In the genomic region with DNA sequence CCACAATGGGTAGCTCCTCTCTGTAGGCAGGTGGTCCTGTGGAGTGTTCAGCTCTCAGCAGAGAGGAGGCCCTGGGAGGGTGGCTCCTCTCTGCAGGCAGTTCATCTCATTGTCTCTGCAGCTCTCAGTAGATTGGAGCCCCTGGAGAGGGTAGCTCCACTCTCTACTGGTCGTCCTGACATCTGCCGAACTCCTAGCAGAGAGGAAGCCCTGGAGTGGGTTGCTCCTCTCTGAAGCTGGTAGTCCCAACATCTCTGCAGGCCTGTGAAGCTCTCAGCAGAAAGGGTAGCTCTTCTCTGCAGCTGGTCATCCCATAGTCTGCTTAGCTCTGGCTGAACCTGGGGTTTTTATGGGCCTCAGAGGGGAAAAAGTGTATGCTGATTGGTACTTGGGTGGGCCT, we compare ENCODE assay signal across 27 cellular contexts. TPM values are rescaled to one million over a fixed set of nuclear protein-coding genes. Genes with fewer than 3 reads are reported as not detected.
A peak's percentile ranks its signal among the peaks of the same experiment; 100 is the strongest.
DNase-seq lines count a peak whose midpoint lies in the region; ATAC-seq, FAIRE-seq and TF ChIP-seq lines count a peak whose summit lies in the region.
"Had no signal": no experiment of that assay in that cellular context is flagged by ENCODE, and none has a peak within 500 bp of the region (broad histone marks: within the 10 kb centered on the region; RNA-seq: fewer than 3 reads in every experiment).

No MANE protein-coding gene starts in this region.

- no peaks in the 10 kb centered on the region for H3K27me3 ChIP-seq in K562 (ENCODE audit: control insufficient read depth in 2 of 2, insufficient read depth in 2 of 2, low read length in 2 of 2)
- H3K27me3 ChIP-seq: BE2C, BLaER1 had no signal

- H3K79me2 ChIP-seq in OCI-LY7 (ENCODE audit: insufficient read depth, low read depth, low read length) (no peaks in the 10 kb centered on the region), K562 (ENCODE audit: control insufficient read depth, insufficient read depth, low read length) (no peaks in the 10 kb centered on the region)

- H3K9me1 ChIP-seq in K562 (ENCODE audit: control insufficient read depth, insufficient read depth, low read length) = no peaks in the 10 kb centered on the region

- WGBS in K562 (ENCODE audit: insufficient coverage, low coverage, missing lambda C conversion rate) = 0% methylated on average over 1 of the region's 2 CpGs

- H3K4me2 ChIP-seq in OCI-LY7 (ENCODE audit: low read length) = no peak overlapping the region
- no peak overlapping the region for H3K4me2 ChIP-seq in K562 (ENCODE audit: insufficient read depth, low read length)
- H3K4me2 ChIP-seq: BLaER1 had no signal

- FAIRE-seq in K562 (lab: Jason Lieb, UNC) = no peak
- FAIRE-seq: A204.1, GM12878, GM19239 had no signal

- CTCF ChIA-PET in HEK293 (lab: Yijun Ruan, JAX) (no interaction called here), OCI-LY7 (lab: Charles Lee; ENCODE audit: unreplicated experiment) (interaction anchor here (0.7 kb wide), 1 partner anchor 1795 kb away, joined by 3 read pairs; no protein-coding TSS in a partner anchor), K562 (lab: Yijun Ruan, JAX; ENCODE audit: low intra/inter-chr PET ratio) (no interaction called here)

- BruUV-seq in OCI-LY7 (replicated peaks; lab: Mats Ljungman, UMichigan) (no TSS peak), K562 (replicated peaks; lab: Mats Ljungman, UMichigan) (no TSS peak)

- DNase-seq in OCI-LY7 (ENCODE audit: low spot score) (peak; percentile 16), K562 (ENCODE audit: extremely low read depth in 1 of 4, low spot score in 3 of 4) (no peak), mucosa of gallbladder (ENCODE audit: low spot score) (no peak)
- DNase-seq: 8988T; ACHN; BE2C; C1 segment of cervical spinal cord; CD4-positive, alpha-beta memory T cell; CD4-positive, CD25-positive, alpha-beta regulatory T cell; CD8-positive, alpha-beta memory T cell; COR-L47; DMS 273 treated with DMSO at 0.1 percent for 48 hours; DMS153; DMS53; DMS79; DND-41; EL; GDM1 had no signal

- TF ChIP-seq POLR2A in K562 (conservative IDR thresholded peaks at IDR 0.05) = no peak

- H3K9me2 ChIP-seq in OCI-LY7 (ENCODE audit: insufficient read depth, low read length) = no peaks in the 10 kb centered on the region

- TF ChIP-seq RAD21 in K562 (CRISPR knock-in tag; conservative IDR thresholded peaks at IDR 0.05 in 1 of 2, IDR thresholded peaks at IDR 0.05 in 1 of 2) = no peak

- no peaks in the 10 kb centered on the region for H3K36me3 ChIP-seq in HEK293 (ENCODE audit: control insufficient read depth in 2 of 2, insufficient read depth in 1 of 2, low read length in 2 of 2)
- no peaks in the 10 kb centered on the region; the same call in 1 of the 2 replicates for H3K36me3 ChIP-seq in OCI-LY7 (ENCODE audit: insufficient read depth, low read length)
- no peaks in the 10 kb centered on the region for H3K36me3 ChIP-seq in K562 (ENCODE audit: control insufficient read depth, insufficient read depth, low read length)
- H3K36me3 ChIP-seq: BE2C had no signal

- H3K4me3 ChIP-seq in HEK293 (ENCODE audit: low read depth, low read length) = no peak overlapping the region
- H3K4me3 ChIP-seq in OCI-LY7 (ENCODE audit: low read depth, low read length, poor library complexity, severe bottlenecking) = no peak overlapping the region
- no peak overlapping the region for H3K4me3 ChIP-seq in K562
- H3K4me3 ChIP-seq: BLaER1, GM12878 had no signal

- in situ Hi-C loops in K562 (cut with MboI) = loop anchor here (25.0 kb wide), 1 partner anchor 435 kb away; no protein-coding TSS in a partner anchor

- H4K20me1 ChIP-seq in OCI-LY7 (ENCODE audit: insufficient read depth, low read length) (no peaks in the 10 kb centered on the region), K562 (replicated peaks; ENCODE audit: control insufficient read depth, insufficient read depth, low read length) (no peaks in the 10 kb centered on the region)
- H4K20me1 ChIP-seq: BLaER1 had no signal

- TF ChIP-seq EP300 in K562 (IDR thresholded peaks at IDR 0.05; ENCODE audit: low read length) = no peak

- intact Hi-C loops in OCI-LY7 (cut with micrococcal nuclease; ENCODE audit: unreplicated experiment) (no loop called here), K562 (cut with micrococcal nuclease) (no loop called here)

- H3K27ac ChIP-seq in HEK293 (ENCODE audit: extremely low read depth, low read depth, low read length) (no peak overlapping the region), OCI-LY7 (ENCODE audit: low read depth, low read length, poor library complexity, severe bottlenecking) (no peak overlapping the region), K562 (ENCODE audit: extremely low read depth, low read depth, low read length) (no peak overlapping the region)
- H3K27ac ChIP-seq: BLaER1 had no signal

- no peak overlapping the region for H3K9ac ChIP-seq in K562 (ENCODE audit: insufficient read depth in 1 of 2, low read depth in 2 of 2, low read length in 2 of 2)
- H3K9ac ChIP-seq: BLaER1 had no signal

- no peak overlapping the region for H2AFZ ChIP-seq in OCI-LY7 (ENCODE audit: low read length)
- H2AFZ ChIP-seq in K562 (ENCODE audit: low read depth, low read length) = no peak overlapping the region

- H3K4me1 ChIP-seq in HEK293 (ENCODE audit: control insufficient read depth, insufficient read depth, low read length) (no peaks in the 10 kb centered on the region), OCI-LY7 (ENCODE audit: insufficient read depth, low read length, poor library complexity, severe bottlenecking) (no peaks in the 10 kb centered on the region), K562 (replicated peaks in 1 of 2; ENCODE audit: control insufficient read depth in 2 of 2, insufficient read depth in 2 of 2, low read length in 2 of 2) (0 out of 5 replicates have a peak, but pooled peaks cover 0 to 3% of the 10 kb centered on the region in 2 experiments)
- H3K4me1 ChIP-seq: BE2C, BLaER1 had no signal

- no peaks in the 10 kb centered on the region for H3K9me3 ChIP-seq in HEK293 (ENCODE audit: control insufficient read depth, insufficient read depth, low read depth, low read length)
- peaks cover 14% of the 10 kb centered on the region for H3K9me3 ChIP-seq in OCI-LY7 (ENCODE audit: low read length)
- no peaks in the 10 kb centered on the region for H3K9me3 ChIP-seq in K562 (replicated peaks; ENCODE audit: control insufficient read depth, insufficient read depth, low read depth, low read length)
- H3K9me3 ChIP-seq: BE2C had no signal

- POLR2A ChIA-PET in HEK293 (lab: Yijun Ruan, JAX) (no interaction called here), OCI-LY7 (lab: Charles Lee) (no interaction called here), K562 (lab: Yijun Ruan, JAX) (no interaction called here)

- no peak for ATAC-seq in K562
- ATAC-seq in HG03097 (IDR thresholded peaks at IDR 0.05; ENCODE audit: low FRiP score, unreplicated experiment) = no peak
- ATAC-seq: GM12878 had no signal

- TF ChIP-seq CTCF in HEK293 (tag by site-specific recombination; IDR thresholded peaks at IDR 0.05) = no peak
- TF ChIP-seq CTCF in OCI-LY7 (conservative IDR thresholded peaks at IDR 0.05; ENCODE audit: low read length) = no peak
- TF ChIP-seq CTCF in K562 (IDR thresholded peaks at IDR 0.05 in 2 of 3, conservative IDR thresholded peaks at IDR 0.05 in 1 of 3; ENCODE audit: insufficient read depth in 2 of 3, low read depth in 1 of 3, low read length in 3 of 3) = no peak

TF ChIP-seq in HEK293, 187 proteins besides CTCF, POLR2A, EP300 and RAD21:
- TF ChIP-seq SETDB1 (IDR thresholded peaks at IDR 0.05; ENCODE audit: insufficient read length, low read length) (peak; percentile 48), ZNF223 (tag by site-specific recombination; IDR thresholded peaks at IDR 0.05) (no peak), KLF7 (tag by site-specific recombination; IDR thresholded peaks at IDR 0.05; ENCODE audit: borderline replicate concordance) (no peak)

TF ChIP-seq in K562, 482 proteins besides CTCF, POLR2A, EP300 and RAD21 (continues in another document):
- no peak for TF ChIP-seq PHF8 (IDR thresholded peaks at IDR 0.05; ENCODE audit: borderline replicate concordance, low read length)
- no peak for TF ChIP-seq ZNF239 (CRISPR knock-in tag; IDR thresholded peaks at IDR 0.05)
- TF ChIP-seq CBX3 (IDR thresholded peaks at IDR 0.05; ENCODE audit: borderline replicate concordance in 1 of 2, low read length in 2 of 2) = peak in 1 of 2 experiments; percentile 30; a peak in 1 of 3 replicates
- peak; percentile 87 for TF ChIP-seq TRIM28 (IDR thresholded peaks at IDR 0.05)
- no peak for TF ChIP-seq NEUROD1 (IDR thresholded peaks at IDR 0.05; ENCODE audit: borderline replicate concordance, low read depth, low read length, partially characterized antibody)
- no peak for TF ChIP-seq CCAR2 (IDR thresholded peaks at IDR 0.05; ENCODE audit: low read depth, low read length)
- TF ChIP-seq TRIM24 (IDR thresholded peaks at IDR 0.05) = 0 out of 4 replicates have a peak, but pooled peaks of 1 of the 2 experiments have one; percentile 18
- no peak for TF ChIP-seq LEF1 (IDR thresholded peaks at IDR 0.05)
- TF ChIP-seq, protein P1, sequence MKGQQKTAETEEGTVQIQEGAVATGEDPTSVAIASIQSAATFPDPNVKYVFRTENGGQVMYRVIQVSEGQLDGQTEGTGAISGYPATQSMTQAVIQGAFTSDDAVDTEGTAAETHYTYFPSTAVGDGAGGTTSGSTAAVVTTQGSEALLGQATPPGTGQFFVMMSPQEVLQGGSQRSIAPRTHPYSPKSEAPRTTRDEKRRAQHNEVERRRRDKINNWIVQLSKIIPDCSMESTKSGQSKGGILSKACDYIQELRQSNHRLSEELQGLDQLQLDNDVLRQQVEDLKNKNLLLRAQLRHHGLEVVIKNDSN (CRISPR knock-in tag; IDR thresholded peaks at IDR 0.05) = no peak

RNA-seq across cellular contexts. Expression of a gene that starts 50.8 kb away (rescaled TPM):
- 0.36 and 1.1 TPM in 2 replicates for total RNA-seq in OCI-LY7 (2014; rRNA removed; shearing (Covaris generic))
- total RNA-seq in OCI-LY7 (2022) (2.5 and 2.6 TPM in 2 replicates), K562 (2014; rRNA removed) (0.45 and 0.54 TPM in 2 replicates), K562 (2014; rRNA removed; fragmentation: Illumina TruSeq; extraction: Trizol) (0.29 and 0.44 TPM in 2 replicates), K562 (2015; rRNA removed; fragmentation: Illumina TruSeq; extraction: Trizol) (0.72 and 0.76 TPM in 2 replicates), K562 (2021) (0.95 and 1.1 TPM in 2 replicates), mucosa of gallbladder (4.9 TPM)
- 2.6 and 4.9 TPM in 2 replicates for total RNA-seq in K562 (2011; cell fraction: chromatin; rRNA removed; ENCODE audit: low replicate concordance)
- 1.3 and 1.5 TPM in 2 replicates for total RNA-seq in K562 (2011; cell fraction: nucleolus; rRNA removed)
- 2.2 and 4.1 TPM in 2 replicates for total RNA-seq in K562 (2011; cell fraction: nucleoplasm; rRNA removed)
- polyA plus RNA-seq in K562 (2011; rRNA removed) (0.56 and 0.57 TPM in 2 replicates), K562 (2014; fragmentation: Illumina TruSeq; extraction: Trizol) (0.76 and 0.95 TPM in 2 replicates), K562 (2014; fragmentation: Nextera tagmentation; extraction: Ambion mirVana) (under 1 TPM in 1 of 2 experiments, not detected in 1; 0.08 TPM), K562 (2014; rRNA removed) (0.56 and 0.69 TPM in 2 replicates)
- polyA plus RNA-seq in K562 (2011; cell fraction: cytosol; rRNA removed) = 0.31 and 0.46 TPM in 2 replicates
- polyA plus RNA-seq in K562 (2011; cell fraction: nucleus; rRNA removed) = 2.7 and 8.5 TPM in 2 replicates
- polyA plus RNA-seq in K562 (2012) = 1.3 and 1.5 TPM in 2 replicates
- polyA minus RNA-seq in K562 (2011; rRNA and poly(A)+ RNA removed) = 0.46 and 0.93 TPM in 2 replicates
- not detected in 2 replicates for polyA minus RNA-seq in K562 (2011; cell fraction: cytosol; rRNA and poly(A)+ RNA removed)
- 1.4 and 1.5 TPM in 2 replicates for polyA minus RNA-seq in K562 (2011; cell fraction: nucleus; rRNA and poly(A)+ RNA removed)
- total RNA-seq: Daoy, G401 had no signal
- polyA plus RNA-seq: CD14-positive monocyte had no signal
